In genomic region chr21:25639167-25639921, GRCh38 we compare ENCODE assay signal across 9 cellular contexts. TPM values are rescaled to one million over a fixed set of nuclear protein-coding genes. Genes with fewer than 3 reads are reported as not detected.
DNase-seq lines count a peak whose midpoint lies in the region; ATAC-seq, FAIRE-seq and TF ChIP-seq lines count a peak whose summit lies in the region.
"Had no signal": no experiment of that assay in that cellular context is flagged by ENCODE, and none has a peak within 500 bp of the region (broad histone marks: within the 10 kb centered on the region; RNA-seq: fewer than 3 reads in every experiment).

Gene JAM2 (plus strand): TSS chr21:25639258. CDS start chr21:25639822, 564 bp downstream.

- intact Hi-C loops in left ventricle myocardium inferior (cut with micrococcal nuclease) (no loop called here), prostate gland (cut with DNase I) (no loop called here)

- WGBS in A549 (ENCODE audit: missing lambda C conversion rate): 0% methylated on average over 9 of the region's 52 CpGs
- 2% methylated on average over 42 of the region's 52 CpGs for WGBS in prostate gland

- H3K27me3 ChIP-seq in left ventricle myocardium inferior (ENCODE audit: low read depth) (no peaks in the 10 kb centered on the region), prostate gland (replicated peaks; ENCODE audit: insufficient read depth) (no peaks in the 10 kb centered on the region)

- CTCF ChIA-PET in A549 (lab: Yijun Ruan, JAX): interaction anchor here (1.3 to 1.5 kb wide), 2 partner anchors 31 to 73 kb away, joined by 3 to 4 read pairs; no protein-coding TSS in a partner anchor

- TF ChIP-seq CTCF in A549 (IDR thresholded peaks at IDR 0.05): no peak
- TF ChIP-seq CTCF in left ventricle myocardium inferior (IDR thresholded peaks at IDR 0.05; ENCODE audit: borderline replicate concordance): peak; percentile 65
- peak in 1 of 4 experiments; percentile 29 for TF ChIP-seq CTCF in prostate gland (IDR thresholded peaks at IDR 0.05)

- POLR2A ChIA-PET in A549 (lab: Yijun Ruan, JAX): no interaction called here

- TF ChIP-seq EP300 in A549 (IDR thresholded peaks at IDR 0.05): no peak

- peak within 1 kb of the TSS; percentile 94 for H3K4me2 ChIP-seq in A549

- no peak for TF ChIP-seq RAD21 in A549 (conservative IDR thresholded peaks at IDR 0.05 in 1 of 2, IDR thresholded peaks at IDR 0.05 in 1 of 2)

- peak within 1 kb of the TSS; percentile 46 for H3K4me3 ChIP-seq in A549
- peak within 1 kb of the TSS; percentile 92 for H3K4me3 ChIP-seq in left ventricle myocardium inferior
- peak within 1 kb of the TSS; percentile 49 to 56 for H3K4me3 ChIP-seq in prostate gland

- TF ChIP-seq POLR2A in A549 (IDR thresholded peaks at IDR 0.05; ENCODE audit: low read length) (no peak), prostate gland (IDR thresholded peaks at IDR 0.05) (no peak)

- DNase-seq in A549 (ENCODE audit: low read depth in 1 of 2, low spot score in 1 of 2): peak in 1 of 2 experiments; percentile 15
- DNase-seq in RPMI7951 (ENCODE audit: low read depth): peak; percentile 52
- peak; percentile 8 for DNase-seq in activated naive CD8-positive, alpha-beta T cell treated with anti-CD3 and anti-CD28 coated beads, Interleukin-2, amount 50 U/mL, for 16 hours (ENCODE audit: low read depth, low spot score)
- DNase-seq in left ventricle myocardium inferior: peak; percentile 62
- DNase-seq in prostate gland (ENCODE audit: low spot score): peak; percentile 9
- DNase-seq in DMS153 (lab: John Stamatoyannopoulos, UW): no peak

- H3K4me1 ChIP-seq in A549: peaks cover 4% of the 10 kb centered on the region; the same call in 1 of the 3 replicates
- H3K4me1 ChIP-seq in left ventricle myocardium inferior: peaks cover 46% of the 10 kb centered on the region
- no peaks in the 10 kb centered on the region for H3K4me1 ChIP-seq in prostate gland (replicated peaks)

- H3K27ac ChIP-seq in A549 (peak within 1 kb of the TSS in 1 of 2 experiments; percentile 48; a peak in 2 of 6 replicates), left ventricle myocardium inferior (replicated peaks) (peak within 1 kb of the TSS; percentile 96), prostate gland (peak within 1 kb of the TSS; percentile 64 to 68)

- ATAC-seq in A549 (peak; percentile 90 to 93), GM18858 (IDR thresholded peaks at IDR 0.05; ENCODE audit: unreplicated experiment) (peak; percentile 53), HG03045 (IDR thresholded peaks at IDR 0.05; ENCODE audit: unreplicated experiment) (peak; percentile 68)
- ATAC-seq: HCT116 had no signal

- H3K36me3 ChIP-seq in left ventricle myocardium inferior (no peaks in the 10 kb centered on the region), prostate gland (no peaks in the 10 kb centered on the region)

- no peak for FAIRE-seq in A549 (lab: Jason Lieb, UNC)

- H3K9me3 ChIP-seq in A549 (no peaks in the 10 kb centered on the region), left ventricle myocardium inferior (replicated peaks) (no peaks in the 10 kb centered on the region), prostate gland (no peaks in the 10 kb centered on the region)

TF ChIP-seq in A549, 52 proteins besides CTCF, POLR2A, EP300 and RAD21:
- no peak for TF ChIP-seq KDM5A (IDR thresholded peaks at IDR 0.05)
- TF ChIP-seq POLR2AphosphoS2 (conservative IDR thresholded peaks at IDR 0.05; ENCODE audit: low read length): no peak
- TF ChIP-seq JUN (IDR thresholded peaks at IDR 0.05): no peak
- no peak for TF ChIP-seq FOXS1 (CRISPR knock-in tag; IDR thresholded peaks at IDR 0.05)
- no peak for TF ChIP-seq ZFP36 (IDR thresholded peaks at IDR 0.05; ENCODE audit: borderline replicate concordance, partially characterized antibody)
TF ChIP-seq in A549: peak in this region for 0.

RNA-seq across cellular contexts. Expression of gene JAM2, which starts in this region (rescaled TPM):
- polyA plus RNA-seq in A549 (2011; rRNA removed) (0.01 TPM in 1 of 2 replicates, not detected in the other), A549 (2017; fragmentation: RNase III; extraction: RNeasy Plus Mini Kit Qiagen cat#74134 plus additional on column Dnase treatment) (0.01 TPM in 1 of 3 replicates, not detected in the others)
- polyA plus RNA-seq in A549 (2012; cell fraction: cytosol; rRNA removed): not detected in 2 replicates
- polyA plus RNA-seq in A549 (2012; cell fraction: nucleus; rRNA removed): not detected in 2 replicates
- polyA minus RNA-seq in A549 (2011; rRNA and poly(A)+ RNA removed): not detected in 2 replicates
- total RNA-seq in RPMI7951 (2014; rRNA removed; shearing (Covaris generic)): 1.5 and 1.9 TPM in 2 replicates
- total RNA-seq in left ventricle myocardium inferior (23.7 TPM), prostate gland (10 to 100 TPM in 1 of 2 donors, 1 to 10 TPM in 1; 8.2 to 66.6 TPM)

Comparison
In these comparisons a context has a peak if more than half of its experiments do, and no peak if none do; other contexts are left out.
1. Peak in ATAC-seq, H3K4me3 ChIP-seq and H3K4me2 ChIP-seq in A549; RNA of the gene not detected or under 1 TPM.